Comparison of ENCODE assay signal across 10 cellular contexts in the genomic region with DNA sequence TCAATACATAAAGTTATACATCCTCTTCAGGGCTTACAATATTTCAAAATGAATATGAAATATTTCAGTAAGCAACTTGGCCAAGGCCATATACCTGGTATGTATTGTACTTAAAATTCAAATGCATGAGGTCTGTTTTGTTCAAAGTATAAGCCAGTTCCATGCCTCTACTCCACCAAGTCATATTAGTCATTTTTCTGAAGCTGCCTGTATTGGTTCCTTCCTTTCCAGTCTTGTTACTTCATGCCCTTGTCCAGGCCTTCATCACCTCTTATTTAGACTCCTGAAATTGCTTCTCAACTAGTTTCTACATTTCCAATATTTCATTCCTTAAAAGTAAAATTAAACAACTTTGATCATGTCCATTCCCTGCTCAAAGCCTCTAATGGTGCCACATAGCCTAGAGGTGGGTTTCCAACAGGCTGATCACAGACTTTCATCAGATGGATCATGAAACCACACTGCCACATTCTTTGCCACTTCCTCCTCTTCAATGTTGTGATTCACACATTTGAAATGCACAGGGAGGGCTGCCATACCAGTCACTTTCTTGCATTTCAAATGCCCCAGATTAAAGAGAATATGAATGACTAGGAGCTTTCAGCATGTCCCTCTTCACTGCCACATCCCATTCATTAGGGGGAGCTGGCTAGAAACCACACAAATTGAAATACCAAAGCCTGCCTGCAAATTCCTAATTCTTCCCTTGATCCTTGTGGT.
DNase-seq lines count a peak whose midpoint lies in the region; ATAC-seq and TF ChIP-seq lines count a peak whose summit lies in the region.
"Had no signal": no experiment of that assay in that cellular context is flagged by ENCODE, and none has a peak within 500 bp of the region (broad histone marks: within the 10 kb centered on the region; RNA-seq: fewer than 3 reads in every experiment).

No MANE protein-coding gene starts in this region.

- H3K27me3 ChIP-seq in HUES64 (ENCODE audit: insufficient read depth, low read length) (no peaks in the 10 kb centered on the region), spleen (replicated peaks in 1 of 7) (no peaks in the 10 kb centered on the region)

- CTCF ChIA-PET in AG04449 (lab: Yijun Ruan, JAX) = no interaction called here

- H3K36me3 ChIP-seq in HUES64 (ENCODE audit: insufficient read depth, low read length) = no peaks in the 10 kb centered on the region
- no peaks in the 10 kb centered on the region for H3K36me3 ChIP-seq in spleen

- H3K27ac ChIP-seq in HUES64 (ENCODE audit: low read depth, low read length) (peak overlapping the region; percentile 60), spleen (no peak overlapping the region)
- H3K27ac ChIP-seq: HL-60 had no signal

- H3K4me1 ChIP-seq in HUES64 (ENCODE audit: insufficient read depth, low read length) = peaks cover 17% of the 10 kb centered on the region
- no peaks in the 10 kb centered on the region for H3K4me1 ChIP-seq in spleen

- DNase-seq in AG04449 (ENCODE audit: low read depth, low spot score) = peak; percentile 16
- peak; percentile 36 for DNase-seq in T1000 (lab: John Stamatoyannopoulos, UW)
- peak; percentile 48 for DNase-seq in foreskin melanocyte
- no peak for DNase-seq in NCI-H524 treated with DMSO at 0.1 percent for 48 hours (lab: John Stamatoyannopoulos, UW)
- DNase-seq in occipital lobe (lab: John Stamatoyannopoulos, UW) = no peak
- no peak for DNase-seq in spleen
- DNase-seq: activated CD8-positive, alpha-beta memory T cell treated with anti-CD3 and anti-CD28 coated beads, Interleukin-2, amount 10 ng/mL, durations not matched to agents 7 days and 5 days had no signal

- H3K4me3 ChIP-seq in AG04449 (ENCODE audit: low read depth, low read length) (no peak overlapping the region), HUES64 (ENCODE audit: low read length) (no peak overlapping the region), spleen (no peak overlapping the region)

- POLR2A ChIA-PET in AG04449 (lab: Yijun Ruan, JAX) = no interaction called here

- no peak for TF ChIP-seq POLR2A in spleen (IDR thresholded peaks at IDR 0.05)

- TF ChIP-seq CTCF in AG04449 (IDR thresholded peaks at IDR 0.05; ENCODE audit: insufficient read depth, low read length, missing control alignments) (no peak), spleen (IDR thresholded peaks at IDR 0.05 in 8 of 11, conservative IDR thresholded peaks at IDR 0.05 in 3 of 11) (no peak)

- no peak for ATAC-seq in HG02840 (IDR thresholded peaks at IDR 0.05; ENCODE audit: low FRiP score, unreplicated experiment)
- ATAC-seq: activated CD8-positive, alpha-beta memory T cell treated with anti-CD3 and anti-CD28 coated beads, Interleukin-2, amount 10 ng/mL, durations not matched to agents 7 days and 5 days had no signal

- peaks cover 6% of the 10 kb centered on the region for H3K9me3 ChIP-seq in HUES64 (ENCODE audit: insufficient read depth, low read depth, low read length)
- peaks cover 0 to 26% (median 18%) of the 10 kb centered on the region in 8 donors for H3K9me3 ChIP-seq in spleen

- H3K9ac ChIP-seq in HUES64 (ENCODE audit: low read depth, low read length) = no peak overlapping the region

- intact Hi-C loops in spleen (cut with DNase I; ENCODE audit: low total_unique reads) = no loop called here

Comparison
In these comparisons a context has a peak if more than half of its experiments do, and no peak if none do; other contexts are left out.
1. DNase-seq: peak in AG04449 (single experiment), T1000 (single experiment) and foreskin melanocyte (single experiment); none in NCI-H524 treated with DMSO at 0.1 percent for 48 hours (single experiment), occipital lobe (single experiment) and spleen (single experiment).